Comparison of ENCODE assay signal across 22 cellular contexts in the genomic region with DNA sequence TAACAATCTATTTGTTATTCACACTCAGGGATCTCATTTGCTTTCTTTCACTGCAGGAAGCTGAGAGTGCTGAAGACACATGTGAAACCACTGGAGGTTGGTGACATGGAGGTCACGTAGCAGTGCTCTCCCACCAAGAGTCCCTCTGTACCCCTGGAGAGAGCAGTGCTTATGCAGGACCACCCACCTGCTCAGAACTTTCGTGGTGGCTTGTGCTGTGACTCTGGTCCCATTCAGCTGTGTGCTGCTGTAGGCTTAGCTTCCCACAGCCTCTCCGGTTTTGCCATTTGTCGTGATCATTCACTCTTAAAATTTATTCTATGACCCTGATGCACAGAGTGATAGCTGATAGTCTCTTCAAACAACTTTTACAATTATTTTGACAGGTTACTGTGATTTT.
"Had no signal": no experiment of that assay in that cellular context is flagged by ENCODE, and none has a peak within 500 bp of the region (broad histone marks: within the 10 kb centered on the region; RNA-seq: fewer than 3 reads in every experiment).

No MANE protein-coding gene starts in this region.

- H3K9me3 ChIP-seq: colonic mucosa, esophagus squamous epithelium, gastrocnemius medialis, left lung, lower lobe of right lung had no signal

- H3K27ac ChIP-seq: colonic mucosa, epithelial cell of prostate, esophagus squamous epithelium, gastrocnemius medialis, heart right ventricle, left lung, lower lobe of right lung had no signal

- ATAC-seq: effector memory CD8-positive, alpha-beta T cell; esophagus mucosa; gastrocnemius medialis; heart right ventricle; left cardiac atrium; left lung; left ventricle myocardium superior; lower lobe of right lung had no signal

- H3K27me3 ChIP-seq: colonic mucosa, esophagus squamous epithelium, gastrocnemius medialis, heart right ventricle, left lung had no signal

- DNase-seq: colonic mucosa; cortex of kidney; effector CD8-positive, alpha-beta T cell; effector memory CD8-positive, alpha-beta T cell; endodermal cell; erythroblast; esophagus squamous epithelium; foreskin fibroblast; foreskin melanocyte; gastrocnemius medialis; glutamatergic neuron; head of caudate nucleus; heart right ventricle; hippocampal formation; left cardiac atrium; left lung; left ventricle myocardium superior; lower lobe of right lung; mesendoderm; midbrain had no signal

- H3K4me3 ChIP-seq: colonic mucosa, esophagus squamous epithelium, gastrocnemius medialis, heart right ventricle, left lung, lower lobe of right lung had no signal

- H3K4me1 ChIP-seq: colonic mucosa, esophagus squamous epithelium, gastrocnemius medialis, left lung, lower lobe of right lung had no signal

- H3K36me3 ChIP-seq: colonic mucosa, esophagus squamous epithelium, gastrocnemius medialis, heart right ventricle, left lung, lower lobe of right lung had no signal
